In the genomic region with DNA sequence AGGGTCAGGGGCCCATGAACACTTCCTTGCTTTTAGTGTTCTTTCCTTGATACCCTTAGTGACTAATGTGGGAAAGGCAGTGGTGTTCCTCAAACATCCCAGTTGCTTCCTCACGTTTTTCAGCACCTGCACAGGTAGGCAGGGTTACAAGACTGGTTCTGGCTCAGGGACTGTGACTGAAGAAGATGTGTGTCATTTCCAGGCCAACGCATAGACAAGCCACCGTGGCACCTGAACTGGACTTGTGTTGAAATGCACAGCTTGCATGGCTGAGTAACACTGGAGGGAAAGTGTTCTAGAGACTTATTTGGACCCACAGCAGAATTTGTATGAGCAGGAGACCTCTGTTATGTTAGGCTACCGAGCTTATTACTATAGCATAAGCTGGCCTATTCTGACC, we compare ENCODE assay signal across 25 cellular contexts.
DNase-seq lines count a peak whose midpoint lies in the region; FAIRE-seq and TF ChIP-seq lines count a peak whose summit lies in the region.
"Had no signal": no experiment of that assay in that cellular context is flagged by ENCODE, and none has a peak within 500 bp of the region (broad histone marks: within the 10 kb centered on the region; RNA-seq: fewer than 3 reads in every experiment).

No MANE protein-coding gene starts in this region.

- no peaks in the 10 kb centered on the region for H3K9me3 ChIP-seq in Peyer's patch
- H3K9me3 ChIP-seq: A549; BE2C; BLaER1 treated with 17β-estradiol and CSF1 and Interleukin-3, amounts not matched to agents 10 nM and 100 nM had no signal

- H3K4me3 ChIP-seq in bronchial epithelial cell (ENCODE audit: low read depth, low read length) = no peak overlapping the region
- H3K4me3 ChIP-seq in Peyer's patch = no peak overlapping the region
- H3K4me3 ChIP-seq: A549; BLaER1 treated with 17β-estradiol and CSF1 and Interleukin-3, amounts not matched to agents 10 nM and 100 nM; GM12878; GM23338 had no signal

- no peak for DNase-seq in bronchial epithelial cell (ENCODE audit: low read depth)
- peak; percentile 15 for DNase-seq in kidney tubule cell (ENCODE audit: low spot score)
- no peak for DNase-seq in progenitor cell of endocrine pancreas (ENCODE audit: low spot score, unreplicated experiment)
- DNase-seq in Peyer's patch = no peak
- DNase-seq in activated CD4-positive, alpha-beta T cell treated with anti-CD3 and anti-CD28 coated beads, Interleukin-2, amount 10 ng/mL, durations not matched to agents 24 days and 14 days = no peak
- DNase-seq in stimulated activated naive CD4-positive, alpha-beta T cell (lab: John Stamatoyannopoulos, UW) = no peak
- no peak for DNase-seq in NCI-H226
- DNase-seq: 8988T; ACHN; AML-193; BE2C; CD4-positive, alpha-beta T cell; CD8-positive, alpha-beta memory T cell; DMS 273 treated with DMSO at 0.1 percent for 48 hours; DMS79; EL; GDM1; H9 had no signal

- TF ChIP-seq CTCF in bronchial epithelial cell (IDR thresholded peaks at IDR 0.05; ENCODE audit: insufficient read depth, low read length, severe bottlenecking) (no peak), progenitor cell of endocrine pancreas (IDR thresholded peaks at IDR 0.05; ENCODE audit: unreplicated experiment) (no peak), Peyer's patch (IDR thresholded peaks at IDR 0.05) (no peak)

- no peak overlapping the region for H3K4me3 Mint-ChIP-seq in progenitor cell of endocrine pancreas (ENCODE audit: low read depth)
- no peak overlapping the region for H3K4me3 Mint-ChIP-seq in activated CD4-positive, alpha-beta T cell treated with anti-CD3 and anti-CD28 coated beads, Interleukin-2, amount 10 ng/mL, durations not matched to agents 24 days and 14 days
- H3K4me3 Mint-ChIP-seq: CD14-positive monocyte; CD4-positive, alpha-beta T cell; CD8-positive, alpha-beta memory T cell; GM23338; H9 had no signal

- H3K9me3 Mint-ChIP-seq in progenitor cell of endocrine pancreas (ENCODE audit: low read depth) = no peaks in the 10 kb centered on the region
- no peaks in the 10 kb centered on the region for H3K9me3 Mint-ChIP-seq in activated CD4-positive, alpha-beta T cell treated with anti-CD3 and anti-CD28 coated beads, Interleukin-2, amount 10 ng/mL, durations not matched to agents 24 days and 14 days
- H3K9me3 Mint-ChIP-seq: CD4-positive, alpha-beta T cell; CD8-positive, alpha-beta memory T cell; GM23338; H9 had no signal

- intact Hi-C loops in activated CD4-positive, alpha-beta T cell treated with anti-CD3 and anti-CD28 coated beads, Interleukin-2, amount 10 ng/mL, durations not matched to agents 24 days and 14 days (cut with micrococcal nuclease) = no loop called here

- H3K27me3 Mint-ChIP-seq in progenitor cell of endocrine pancreas = no peaks in the 10 kb centered on the region
- H3K27me3 Mint-ChIP-seq in activated CD4-positive, alpha-beta T cell treated with anti-CD3 and anti-CD28 coated beads, Interleukin-2, amount 10 ng/mL, durations not matched to agents 24 days and 14 days = no peaks in the 10 kb centered on the region
- H3K27me3 Mint-ChIP-seq: CD4-positive, alpha-beta T cell; CD8-positive, alpha-beta memory T cell had no signal

- peak; percentile 13 for FAIRE-seq in bronchial epithelial cell (lab: Jason Lieb, UNC)
- FAIRE-seq: A549, D721Med, GM12878, GM19239 had no signal

- H3K27ac Mint-ChIP-seq in progenitor cell of endocrine pancreas = peak overlapping the region; percentile 13
- H3K27ac Mint-ChIP-seq in activated CD4-positive, alpha-beta T cell treated with anti-CD3 and anti-CD28 coated beads, Interleukin-2, amount 10 ng/mL, durations not matched to agents 24 days and 14 days = no peak overlapping the region
- H3K27ac Mint-ChIP-seq: CD14-positive monocyte; CD4-positive, alpha-beta T cell; CD8-positive, alpha-beta memory T cell; GM23338; H9 had no signal

- no peaks in the 10 kb centered on the region for H3K36me3 Mint-ChIP-seq in progenitor cell of endocrine pancreas (ENCODE audit: insufficient read depth)
- no peaks in the 10 kb centered on the region for H3K36me3 Mint-ChIP-seq in activated CD4-positive, alpha-beta T cell treated with anti-CD3 and anti-CD28 coated beads, Interleukin-2, amount 10 ng/mL, durations not matched to agents 24 days and 14 days (ENCODE audit: low read depth)
- H3K36me3 Mint-ChIP-seq: CD8-positive, alpha-beta memory T cell had no signal

- H3K27ac ChIP-seq in Peyer's patch = no peak overlapping the region
- H3K27ac ChIP-seq: A549; BLaER1 treated with 17β-estradiol and CSF1 and Interleukin-3, amounts not matched to agents 10 nM and 100 nM had no signal

- no peaks in the 10 kb centered on the region for H3K4me1 ChIP-seq in Peyer's patch
- H3K4me1 ChIP-seq: A549; BE2C; BLaER1 treated with 17β-estradiol and CSF1 and Interleukin-3, amounts not matched to agents 10 nM and 100 nM had no signal

- H3K36me3 ChIP-seq in bronchial epithelial cell (ENCODE audit: control insufficient read depth, insufficient read depth, low read length) (no peaks in the 10 kb centered on the region), Peyer's patch (no peaks in the 10 kb centered on the region)
- H3K36me3 ChIP-seq: BE2C; BLaER1 treated with 17β-estradiol and CSF1 and Interleukin-3, amounts not matched to agents 10 nM and 100 nM had no signal

- TF ChIP-seq POLR2A in Peyer's patch (IDR thresholded peaks at IDR 0.05) = no peak

- H3K4me1 Mint-ChIP-seq in progenitor cell of endocrine pancreas (ENCODE audit: low read depth) = no peaks in the 10 kb centered on the region
- H3K4me1 Mint-ChIP-seq in activated CD4-positive, alpha-beta T cell treated with anti-CD3 and anti-CD28 coated beads, Interleukin-2, amount 10 ng/mL, durations not matched to agents 24 days and 14 days = no peaks in the 10 kb centered on the region
- H3K4me1 Mint-ChIP-seq: CD14-positive monocyte; CD8-positive, alpha-beta memory T cell; GM23338; H9 had no signal

- no peaks in the 10 kb centered on the region for H3K27me3 ChIP-seq in bronchial epithelial cell (ENCODE audit: control insufficient read depth, insufficient read depth, low read length)
- no peaks in the 10 kb centered on the region for H3K27me3 ChIP-seq in Peyer's patch
- H3K27me3 ChIP-seq: BE2C; BLaER1 treated with 17β-estradiol and CSF1 and Interleukin-3, amounts not matched to agents 10 nM and 100 nM had no signal
